17 cellular contexts compared by ENCODE assay signal in genomic region chr2:39660612-39661196, GRCh38. TPM values are rescaled to one million over a fixed set of nuclear protein-coding genes. Genes with fewer than 3 reads are reported as not detected.
DNase-seq lines count a peak whose midpoint lies in the region; ATAC-seq and TF ChIP-seq lines count a peak whose summit lies in the region.
"Had no signal": no experiment of that assay in that cellular context is flagged by ENCODE, and none has a peak within 500 bp of the region (broad histone marks: within the 10 kb centered on the region; RNA-seq: fewer than 3 reads in every experiment).

No MANE protein-coding gene starts in this region.

- H4K8ac ChIP-seq in IMR-90 (ENCODE audit: low read depth in 2 of 2, low read length in 2 of 2): peak overlapping the region in 1 of 2 experiments; percentile 15; a peak in 1 of 4 replicates

- H3K4me1 Mint-ChIP-seq in naive thymus-derived CD4-positive, alpha-beta T cell: peaks cover 0 to 7% (median 0%) of the 10 kb centered on the region in 7 donors

- no peaks in the 10 kb centered on the region for H3K9me1 ChIP-seq in IMR-90 (ENCODE audit: insufficient read depth, low read length)

- H3K4me2 ChIP-seq in IMR-90 (ENCODE audit: low read depth, low read length) (no peak overlapping the region), smooth muscle cell (no peak overlapping the region)
- H3K4me2 ChIP-seq: PC-9, SK-N-SH had no signal

- POLR2A ChIA-PET in IMR-90 (lab: Charles Lee; ENCODE audit: unreplicated experiment): no interaction called here
- POLR2A ChIA-PET in naive thymus-derived CD4-positive, alpha-beta T cell (lab: Charles Lee): no interaction called here

- H2BK5ac ChIP-seq in IMR-90 (ENCODE audit: low read depth, low read length, poor library complexity, severe bottlenecking): peak overlapping the region; percentile 7

- 100% methylated on average over 1 of the region's 3 CpGs; no CpG with 5 or more reads in 1 of the 2 experiments for WGBS in IMR-90 (ENCODE audit: extremely low coverage in 2 of 2, insufficient read length in 1 of 2), 2 experiments
- 37% methylated on average over 3 of the region's 3 CpGs for whole genome bisulfite sequencing in smooth muscle cell (ENCODE audit: low lambda C conversion rate)

- TF ChIP-seq POLR2A in IMR-90 (IDR thresholded peaks at IDR 0.05; ENCODE audit: low read depth, low read length): no peak

- H3K36me3 Mint-ChIP-seq in naive thymus-derived CD4-positive, alpha-beta T cell: no peaks in the 10 kb centered on the region

- intact Hi-C loops in IMR-90 (cut with micrococcal nuclease): loop anchor here (1.0 kb wide), 1 partner anchor 36 kb away; no protein-coding TSS in a partner anchor
- intact Hi-C loops in naive thymus-derived CD4-positive, alpha-beta T cell (cut with micrococcal nuclease): no loop called here

- H3K79me2 ChIP-seq in smooth muscle cell (ENCODE audit: low read depth): no peaks in the 10 kb centered on the region

- H3K27ac ChIP-seq in IMR-90 (ENCODE audit: insufficient read depth, low read length) (no peak overlapping the region), smooth muscle cell (ENCODE audit: low read depth) (peak overlapping the region; percentile 24)
- H3K27ac ChIP-seq in naive thymus-derived CD4-positive, alpha-beta T cell (ENCODE audit: low read depth, low read length): no peak overlapping the region
- H3K27ac ChIP-seq: C4-2B, GM23248, PC-9 had no signal

- H3K4me3 ChIP-seq in IMR-90 (ENCODE audit: insufficient read depth, low read depth, low read length) (no peak overlapping the region), epithelial cell of esophagus (ENCODE audit: low read length) (no peak overlapping the region), smooth muscle cell (no peak overlapping the region)
- no peak overlapping the region for H3K4me3 ChIP-seq in naive thymus-derived CD4-positive, alpha-beta T cell (ENCODE audit: low read length)
- H3K4me3 ChIP-seq: GM23248, PC-9 had no signal

- H4K20me1 ChIP-seq in IMR-90 (ENCODE audit: insufficient read depth, low read length) (no peaks in the 10 kb centered on the region), smooth muscle cell (ENCODE audit: low read depth) (no peaks in the 10 kb centered on the region)

- peak overlapping the region; percentile 62 for H3K4ac ChIP-seq in IMR-90 (ENCODE audit: low read depth, low read length)

- no peaks in the 10 kb centered on the region for H3K9me3 ChIP-seq in IMR-90 (ENCODE audit: control insufficient read depth, insufficient read depth, low read length)
- no peaks in the 10 kb centered on the region for H3K9me3 ChIP-seq in smooth muscle cell (replicated peaks; ENCODE audit: low read depth)
- no peaks in the 10 kb centered on the region for H3K9me3 ChIP-seq in naive thymus-derived CD4-positive, alpha-beta T cell (ENCODE audit: control insufficient read depth in 2 of 3, low read length in 3 of 3)
- H3K9me3 ChIP-seq: SK-N-SH had no signal

- peak overlapping the region; percentile 47; the same call in 1 of the 3 replicates for H2BK15ac ChIP-seq in IMR-90 (ENCODE audit: low read depth, low read length)

- TF ChIP-seq CTCF in IMR-90 (conservative IDR thresholded peaks at IDR 0.05; ENCODE audit: low read depth, low read length): no peak
- no peak for TF ChIP-seq CTCF in epithelial cell of esophagus (IDR thresholded peaks at IDR 0.05; ENCODE audit: insufficient read depth, low read depth, low read length, missing control alignments)
- no peak for TF ChIP-seq CTCF in smooth muscle cell (IDR thresholded peaks at IDR 0.05; ENCODE audit: borderline replicate concordance, insufficient read depth, poor library complexity, severe bottlenecking)

- H3K23ac ChIP-seq in IMR-90 (ENCODE audit: low read depth, low read length): 0 out of 2 replicates have a peak overlapping the region, but pooled peaks have one; percentile 7

- no peak for TF ChIP-seq RAD21 in IMR-90 (IDR thresholded peaks at IDR 0.05; ENCODE audit: low read length)

- in situ Hi-C loops in IMR-90 (cut with MboI; ENCODE audit: low sequenced_read_pairs): no loop called here

- H2AFZ ChIP-seq in IMR-90 (replicated peaks; ENCODE audit: low read length, poor library complexity) (no peak overlapping the region), smooth muscle cell (ENCODE audit: low read depth) (no peak overlapping the region)
- H2AFZ ChIP-seq: GM23248, PC-9 had no signal

- no peak overlapping the region for H2AK9ac ChIP-seq in IMR-90 (replicated peaks; ENCODE audit: low read depth, low read length, poor library complexity)

- no peak overlapping the region for H3K56ac ChIP-seq in IMR-90 (ENCODE audit: extremely low read depth, insufficient read depth, low read length)

- H3K9me3 Mint-ChIP-seq in naive thymus-derived CD4-positive, alpha-beta T cell: peaks cover 0 to 7% (median 0%) of the 10 kb centered on the region in 11 donors
- H3K9me3 Mint-ChIP-seq: T-helper 1 cell treated with Interleukin-12 subunit alpha and Interleukin-12 subunit beta and Interleukin-4 antibody, amounts not matched to agents 30 μg/mL and 1 μg/mL, for 36 hours had no signal

- H4K91ac ChIP-seq in IMR-90 (ENCODE audit: insufficient read depth, low read depth, low read length): peak overlapping the region; percentile 43; the same call in 1 of the 2 replicates

- H3K36me3 ChIP-seq in IMR-90 (ENCODE audit: control insufficient read depth, insufficient read depth, low read length) (no peaks in the 10 kb centered on the region), smooth muscle cell (ENCODE audit: low read depth) (no peaks in the 10 kb centered on the region)
- H3K36me3 ChIP-seq in naive thymus-derived CD4-positive, alpha-beta T cell (ENCODE audit: control insufficient read depth in 2 of 3, insufficient read depth in 3 of 3, low read length in 3 of 3): no peaks in the 10 kb centered on the region

- no peak overlapping the region for H3K4me3 Mint-ChIP-seq in naive thymus-derived CD4-positive, alpha-beta T cell
- H3K4me3 Mint-ChIP-seq: T-helper 1 cell treated with Interleukin-12 subunit alpha and Interleukin-12 subunit beta and Interleukin-4 antibody, amounts not matched to agents 30 μg/mL and 1 μg/mL, for 36 hours had no signal

- peak overlapping the region; percentile 85 for H3K18ac ChIP-seq in IMR-90 (ENCODE audit: low read depth, low read length)

- H3K4me1 ChIP-seq in IMR-90 (ENCODE audit: control insufficient read depth, insufficient read depth, low read length) (peaks cover 9% of the 10 kb centered on the region), smooth muscle cell (ENCODE audit: low read depth) (no peaks in the 10 kb centered on the region)
- no peaks in the 10 kb centered on the region for H3K4me1 ChIP-seq in naive thymus-derived CD4-positive, alpha-beta T cell (ENCODE audit: control insufficient read depth in 2 of 2, insufficient read depth in 2 of 2, low read length in 2 of 2)

- peaks cover 19 to 38% (median 36%) of the 10 kb centered on the region in 5 donors for H3K27me3 Mint-ChIP-seq in naive thymus-derived CD4-positive, alpha-beta T cell

- BruUV-seq in IMR-90 (replicated peaks; lab: Mats Ljungman, UMichigan): no TSS peak

- H3K9ac ChIP-seq in IMR-90 (ENCODE audit: low read depth, low read length) (no peak overlapping the region), smooth muscle cell (ENCODE audit: low read depth) (no peak overlapping the region)
- H3K9ac ChIP-seq: GM23248, SK-N-SH had no signal

- H2BK120ac ChIP-seq in IMR-90 (ENCODE audit: low read depth, low read length): peak overlapping the region; percentile 44; the same call in 1 of the 2 replicates

- H2BK20ac ChIP-seq in IMR-90 (ENCODE audit: low read depth, low read length): peak overlapping the region; percentile 45

- no peak overlapping the region for H3K27ac Mint-ChIP-seq in naive thymus-derived CD4-positive, alpha-beta T cell
- H3K27ac Mint-ChIP-seq: T-helper 1 cell treated with Interleukin-12 subunit alpha and Interleukin-12 subunit beta and Interleukin-4 antibody, amounts not matched to agents 30 μg/mL and 1 μg/mL, for 36 hours had no signal

- H3K27me3 ChIP-seq in IMR-90 (ENCODE audit: control insufficient read depth, insufficient read depth, low read length) (peaks cover 7% of the 10 kb centered on the region), smooth muscle cell (ENCODE audit: low read depth) (no peaks in the 10 kb centered on the region)
- no peaks in the 10 kb centered on the region for H3K27me3 ChIP-seq in naive thymus-derived CD4-positive, alpha-beta T cell (ENCODE audit: control insufficient read depth in 2 of 2, insufficient read depth in 2 of 2, low read length in 2 of 2)

- H3K79me1 ChIP-seq in IMR-90 (ENCODE audit: low read depth in 1 of 2, low read length in 2 of 2): no peaks in the 10 kb centered on the region

- dilution Hi-C loops in IMR-90 (cut with HindIII; ENCODE audit: low sequenced_read_pairs, unreplicated experiment): no loop called here

- CTCF ChIA-PET in IMR-90 (lab: Yijun Ruan, JAX): no interaction called here
- CTCF ChIA-PET in naive thymus-derived CD4-positive, alpha-beta T cell (lab: Charles Lee): no interaction called here

- no peak overlapping the region for H2AK5ac ChIP-seq in IMR-90 (ENCODE audit: low read depth, low read length)

- no peak for DNase-seq in IMR-90
- DNase-seq in NCI-H2171 treated with DMSO at 0.1 percent for 48 hours (lab: John Stamatoyannopoulos, UW): peak; percentile 88
- DNase-seq in epithelial cell of esophagus (ENCODE audit: low read depth): peak; percentile 49
- no peak for DNase-seq in smooth muscle cell (lab: John Stamatoyannopoulos, UW; ENCODE audit: unreplicated experiment)
- DNase-seq in naive thymus-derived CD4-positive, alpha-beta T cell: no peak
- no peak for DNase-seq in NCI-H1930 (lab: John Stamatoyannopoulos, UW)
- DNase-seq: GM23248, KG1, NCI-H1105, NCI-H187, NCI-H510A treated with DMSO at 0.1 percent for 48 hours, SK-N-SH had no signal

- H4K5ac ChIP-seq in IMR-90 (ENCODE audit: low read depth, low read length): peak overlapping the region; percentile 59; the same call in 1 of the 2 replicates

- peaks cover 3% of the 10 kb centered on the region for H3F3A ChIP-seq in smooth muscle cell (ENCODE audit: low read depth)

- ATAC-seq in IMR-90 (ENCODE audit: low read depth) (no peak), GM21576 (IDR thresholded peaks at IDR 0.05; ENCODE audit: unreplicated experiment) (no peak)
- no peak for ATAC-seq in naive thymus-derived CD4-positive, alpha-beta T cell
- ATAC-seq: Right ventricle myocardium inferior had no signal

- no peak overlapping the region; the same call in 1 of the 2 replicates for H3K14ac ChIP-seq in IMR-90 (replicated peaks; ENCODE audit: low read depth, low read length)

TF ChIP-seq in IMR-90, 13 proteins besides CTCF, POLR2A, EP300 and RAD21 (continues in another document):
- TF ChIP-seq RCOR1 (IDR thresholded peaks at IDR 0.05; ENCODE audit: insufficient replicate concordance, low read length): no peak

RNA-seq across cellular contexts. Expression of gene TMEM178A, which starts 5.0 kb away (rescaled TPM):
- 0.18 and 0.28 TPM in 2 replicates for total RNA-seq in IMR-90 (2012; rRNA removed)
- 1.1 and 1.8 TPM in 2 replicates for polyA plus RNA-seq in IMR-90 (2012; rRNA removed)
- 0.24 and 0.34 TPM in 2 replicates for polyA plus RNA-seq in IMR-90 (2012; cell fraction: cytosol; rRNA removed)
- 20.8 and 51.8 TPM in 2 replicates for polyA plus RNA-seq in IMR-90 (2012; cell fraction: nucleus; rRNA removed; ENCODE audit: low replicate concordance)
- total RNA-seq in smooth muscle cell: 14.6 and 19.9 TPM in 2 replicates
- polyA plus RNA-seq in smooth muscle cell: 16.4 and 22.2 TPM in 2 replicates
- total RNA-seq in naive thymus-derived CD4-positive, alpha-beta T cell: under 1 TPM in 4 of 5 experiments, not detected in 1; 0.32 to 0.54 (median 0.43) TPM
- polyA plus RNA-seq in naive thymus-derived CD4-positive, alpha-beta T cell: not detected
- polyA plus RNA-seq: GM23248 had no signal

Comparison
In these comparisons a context has a peak if more than half of its experiments do, and no peak if none do; other contexts are left out.
1. DNase-seq: peak in NCI-H2171 treated with DMSO at 0.1 percent for 48 hours (single experiment) and epithelial cell of esophagus (single experiment); none in IMR-90 (single experiment), smooth muscle cell (single experiment), naive thymus-derived CD4-positive, alpha-beta T cell (0 of 9) and NCI-H1930 (0 of 2).
2. RNA of gene TMEM178A, which starts 5.0 kb away (total RNA-seq): 14.6 to 19.9 TPM in smooth muscle cell; 0.32 to 0.54 TPM in naive thymus-derived CD4-positive, alpha-beta T cell and 0.18 to 0.28 TPM in IMR-90; every median in the first group is over 10 times any median in the second.